ENCODE assay signal across 14 cellular contexts in genomic region chr10:19946791-19947190, GRCh38.
DNase-seq lines count a peak whose midpoint lies in the region; ATAC-seq and TF ChIP-seq lines count a peak whose summit lies in the region.
"Had no signal": no experiment of that assay in that cellular context is flagged by ENCODE, and none has a peak within 500 bp of the region (broad histone marks: within the 10 kb centered on the region; RNA-seq: fewer than 3 reads in every experiment).

No MANE protein-coding gene starts in this region.

- 76 to 93% methylated on average over 8 of the region's 8 CpGs for WGBS in heart right ventricle, 2 donors

- no peaks in the 10 kb centered on the region for H3K27me3 Mint-ChIP-seq in activated naive CD4-positive, alpha-beta T cell treated with anti-CD3 and anti-CD28 coated beads for 36 hours (ENCODE audit: low read depth)

- H3K9me3 ChIP-seq in heart right ventricle (peaks cover 0 to 8% (median 0%) of the 10 kb centered on the region in 11 donors), ascending aorta (no peaks in the 10 kb centered on the region), uterus (no peaks in the 10 kb centered on the region)
- H3K9me3 ChIP-seq: upper lobe of right lung had no signal

- H3K36me3 ChIP-seq in heart right ventricle (no peaks in the 10 kb centered on the region), ascending aorta (no peaks in the 10 kb centered on the region), uterus (no peaks in the 10 kb centered on the region)
- H3K36me3 ChIP-seq: upper lobe of right lung had no signal

- no peak overlapping the region for H3K27ac Mint-ChIP-seq in activated naive CD4-positive, alpha-beta T cell treated with anti-CD3 and anti-CD28 coated beads for 36 hours
- H3K27ac Mint-ChIP-seq: activated T-helper 2 cell treated with anti-CD3 and anti-CD28 coated beads, Interferon-gamma antibody, Interleukin-2, Interleukin-4, amounts not matched to agents 10 μg/mL and 5 μg/mL and 100 μg/mL, durations not matched to agents 14 hours and 24 hours and 36 hours had no signal

- no peak overlapping the region for H3K4me3 ChIP-seq in heart right ventricle
- no peak overlapping the region for H3K4me3 ChIP-seq in ascending aorta
- no peak overlapping the region for H3K4me3 ChIP-seq in uterus
- H3K4me3 ChIP-seq: upper lobe of right lung had no signal

- H3K9me3 Mint-ChIP-seq in activated naive CD4-positive, alpha-beta T cell treated with anti-CD3 and anti-CD28 coated beads for 36 hours, result no peaks in the 10 kb centered on the region

- TF ChIP-seq POLR2A in uterus (IDR thresholded peaks at IDR 0.05), result no peak

- H3K27ac ChIP-seq in heart right ventricle (peak overlapping the region; percentile 9 to 72 (median 48)), ascending aorta (peak overlapping the region; percentile 71 to 77), uterus (peak overlapping the region; percentile 19 to 50)
- H3K27ac ChIP-seq: upper lobe of right lung had no signal

- DNase-seq in heart right ventricle, result no peak
- no peak for DNase-seq in left cardiac atrium
- no peak for DNase-seq in ascending aorta (ENCODE audit: low spot score in 2 of 2)
- no peak for DNase-seq in uterus
- DNase-seq in activated naive CD4-positive, alpha-beta T cell treated with anti-CD3 and anti-CD28 coated beads for 36 hours, result no peak
- no peak for DNase-seq in COLO668 (lab: John Stamatoyannopoulos, UW; ENCODE audit: unreplicated experiment)
- DNase-seq in NOMO-1 treated with dmso at 0.1 percent for 144 hours (lab: John Stamatoyannopoulos, UW; ENCODE audit: unreplicated experiment), result no peak
- DNase-seq: amniotic stem cell; NCI-H1105 treated with DMSO at 0.1 percent for 48 hours; NCI-H2227 treated with DMSO at 0.1 percent for 48 hours; stimulated activated naive CD4-positive, alpha-beta T cell; upper lobe of right lung had no signal

- H3K27me3 ChIP-seq in heart right ventricle (no peaks in the 10 kb centered on the region), ascending aorta (no peaks in the 10 kb centered on the region), uterus (no peaks in the 10 kb centered on the region)
- H3K27me3 ChIP-seq: upper lobe of right lung had no signal

- no peaks in the 10 kb centered on the region for H3K36me3 Mint-ChIP-seq in activated naive CD4-positive, alpha-beta T cell treated with anti-CD3 and anti-CD28 coated beads for 36 hours (ENCODE audit: low read depth)

- no peak overlapping the region for H3K4me3 Mint-ChIP-seq in activated naive CD4-positive, alpha-beta T cell treated with anti-CD3 and anti-CD28 coated beads for 36 hours

- ATAC-seq in heart right ventricle (peak in 2 of 8 donors; percentile 7 to 23), left cardiac atrium (no peak), HG02588 (IDR thresholded peaks at IDR 0.05; ENCODE audit: unreplicated experiment) (peak; percentile 58)

- H3K4me1 ChIP-seq in heart right ventricle (peaks cover 17 to 58% (median 39%) of the 10 kb centered on the region in 9 donors), ascending aorta (peaks cover 4 to 28% of the 10 kb centered on the region in 2 donors), uterus (no peaks in the 10 kb centered on the region)

- intact Hi-C loops in heart right ventricle (cut with DNase I), result loop anchor here in 3 of 10 donors (5.0 to 10.0 kb wide), 4 partner anchors 56 to 129 kb away; partner anchors contain the start of gene PLXDC2 (in 1 of the 3)
- intact Hi-C loops in left cardiac atrium (cut with DNase I), result no loop called here
- intact Hi-C loops in ascending aorta (cut with DNase I), result no loop called here
- intact Hi-C loops in uterus (cut with DNase I; ENCODE audit: low total_unique reads), result no loop called here
- intact Hi-C loops in activated naive CD4-positive, alpha-beta T cell treated with anti-CD3 and anti-CD28 coated beads for 36 hours (cut with micrococcal nuclease), result no loop called here

- TF ChIP-seq CTCF in heart right ventricle (IDR thresholded peaks at IDR 0.05) (no peak), ascending aorta (IDR thresholded peaks at IDR 0.05) (no peak), uterus (IDR thresholded peaks at IDR 0.05) (no peak)

- CTCF ChIA-PET in activated naive CD4-positive, alpha-beta T cell treated with anti-CD3 and anti-CD28 coated beads for 36 hours (lab: Charles Lee), result no interaction called here

- H3K4me1 Mint-ChIP-seq in activated naive CD4-positive, alpha-beta T cell treated with anti-CD3 and anti-CD28 coated beads for 36 hours (ENCODE audit: low read depth), result no peaks in the 10 kb centered on the region
